In the genomic region with DNA sequence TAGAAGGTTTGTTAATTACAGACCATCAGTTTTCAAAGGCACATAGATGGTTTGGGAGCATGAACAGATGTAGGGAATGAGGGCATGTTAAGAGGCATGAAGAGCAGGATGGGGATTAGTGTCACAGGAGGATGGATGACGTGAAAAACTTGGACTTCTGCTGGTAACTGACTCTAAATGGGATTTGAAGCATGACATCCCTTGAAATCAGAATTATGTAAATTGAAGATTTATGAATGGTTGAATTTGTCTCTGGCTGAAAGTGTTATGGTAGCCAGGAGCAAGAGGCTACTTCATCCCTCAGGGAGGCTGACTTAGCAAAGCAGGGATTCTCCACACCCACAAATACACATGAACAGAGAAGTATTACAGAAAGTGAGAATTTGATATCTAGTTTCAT, we compare ENCODE assay signal across 25 cellular contexts.
"Had no signal": no experiment of that assay in that cellular context is flagged by ENCODE, and none has a peak within 500 bp of the region (broad histone marks: within the 10 kb centered on the region; RNA-seq: fewer than 3 reads in every experiment).

No MANE protein-coding gene starts in this region.

- ATAC-seq: effector memory CD8-positive, alpha-beta T cell; esophagus mucosa; foreskin keratinocyte; gastrocnemius medialis; gastroesophageal sphincter; heart left ventricle; heart right ventricle had no signal

- H3K4me1 ChIP-seq: colonic mucosa, esophagus muscularis mucosa, esophagus squamous epithelium, foreskin keratinocyte, gastrocnemius medialis, gastroesophageal sphincter, heart left ventricle, heart right ventricle had no signal

- H3K36me3 ChIP-seq: colonic mucosa, esophagus muscularis mucosa, esophagus squamous epithelium, gastrocnemius medialis, gastroesophageal sphincter, heart left ventricle, heart right ventricle had no signal

- DNase-seq: colonic mucosa; cortex of kidney; dermis blood vessel endothelial cell; dorsolateral prefrontal cortex; effector CD4-positive, alpha-beta T cell; effector CD8-positive, alpha-beta T cell; effector memory CD4-positive, alpha-beta T cell; effector memory CD8-positive, alpha-beta T cell; endodermal cell; erythroblast; esophagus squamous epithelium; foreskin fibroblast; foreskin keratinocyte; foreskin melanocyte; gastrocnemius medialis; glutamatergic neuron; head of caudate nucleus; heart left ventricle; heart right ventricle had no signal

- H3K4me3 ChIP-seq: colonic mucosa, coronary artery, dorsolateral prefrontal cortex, esophagus muscularis mucosa, esophagus squamous epithelium, gastrocnemius medialis, gastroesophageal sphincter, heart left ventricle, heart right ventricle, hepatocyte had no signal

- H3K27me3 ChIP-seq: colonic mucosa, esophagus muscularis mucosa, esophagus squamous epithelium, foreskin keratinocyte, gastrocnemius medialis, gastroesophageal sphincter, heart right ventricle, hepatocyte had no signal

- H3K9me3 ChIP-seq: colonic mucosa, esophagus muscularis mucosa, esophagus squamous epithelium, gastrocnemius medialis, gastroesophageal sphincter, heart left ventricle, heart right ventricle had no signal

- H3K27ac ChIP-seq: colonic mucosa, coronary artery, dorsolateral prefrontal cortex, epithelial cell of prostate, esophagus muscularis mucosa, esophagus squamous epithelium, foreskin keratinocyte, gastrocnemius medialis, gastroesophageal sphincter, heart left ventricle, heart right ventricle, hepatocyte had no signal
